Comparison of ENCODE assay signal across 9 cellular contexts in the genomic region with DNA sequence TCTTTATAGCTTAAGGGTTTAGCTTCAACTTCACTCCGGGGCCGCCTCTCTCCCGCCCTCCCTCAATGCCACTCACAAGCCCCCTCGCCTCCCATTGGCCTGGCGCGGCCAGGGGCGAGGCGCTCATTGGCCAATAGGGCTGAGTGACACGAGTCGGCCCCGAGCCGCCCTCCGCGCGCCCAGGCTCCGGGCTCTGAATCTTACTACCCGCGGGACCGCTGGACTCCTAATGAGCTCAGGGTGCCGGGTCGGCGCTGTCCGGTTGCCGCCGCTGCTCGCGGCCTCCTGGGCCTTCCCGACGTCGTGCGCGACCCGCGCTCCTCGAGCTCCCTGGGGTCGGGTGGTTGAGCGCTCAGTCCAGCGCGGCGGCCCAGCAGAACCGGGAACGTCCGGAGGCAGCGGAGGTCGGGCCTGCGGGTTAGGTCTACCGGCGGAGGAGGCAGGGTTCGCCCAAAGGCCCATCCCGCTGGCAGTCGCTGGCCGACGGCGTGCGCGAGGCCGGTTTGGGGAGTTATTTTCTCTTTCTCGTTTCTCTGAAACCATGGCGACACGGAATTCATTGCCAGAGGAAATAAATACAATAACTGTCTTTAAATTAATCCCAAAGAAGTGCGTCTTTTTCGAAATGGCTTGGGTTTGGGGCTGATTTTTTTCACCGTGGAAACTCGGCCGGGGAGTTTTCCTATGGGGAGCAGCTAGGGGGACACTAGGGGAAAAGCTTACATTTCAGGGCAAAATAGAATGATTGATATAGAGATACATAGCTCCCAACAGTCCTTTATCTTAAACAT. TPM values are rescaled to one million over a fixed set of nuclear protein-coding genes. Genes with fewer than 3 reads are reported as not detected.
DNase-seq lines count a peak whose midpoint lies in the region; ATAC-seq and TF ChIP-seq lines count a peak whose summit lies in the region.
"Had no signal": no experiment of that assay in that cellular context is flagged by ENCODE, and none has a peak within 500 bp of the region (broad histone marks: within the 10 kb centered on the region; RNA-seq: fewer than 3 reads in every experiment).

TSS of gene SIM1 (minus strand) at position 12 of the 791 bp plus-strand sequence. CDS start 1,453 bp downstream, outside the sequence.

- CTCF ChIA-PET in activated CD4-positive, alpha-beta T cell treated with anti-CD3 and anti-CD28 coated beads, Interleukin-2, amount 10 ng/mL, durations not matched to agents 7 days and 5 days (lab: Charles Lee), result interaction anchor here (1.9 to 3.5 kb wide), 2 partner anchors 9 to 17 kb away, joined by 6 to 20 read pairs; no protein-coding TSS in a partner anchor

- peaks cover 0 to 46% (median 14%) of the 10 kb centered on the region in 3 donors for H3K4me1 ChIP-seq in esophagus squamous epithelium

- TF ChIP-seq CTCF in fibroblast of villous mesenchyme (IDR thresholded peaks at IDR 0.05; ENCODE audit: insufficient read depth, low read depth, low read length) (no peak), esophagus squamous epithelium (IDR thresholded peaks at IDR 0.05) (no peak)

- peaks cover 43 to 100% (median 84%) of the 10 kb centered on the region in 4 donors for H3K27me3 ChIP-seq in esophagus squamous epithelium

- no peak for DNase-seq in activated CD4-positive, alpha-beta T cell treated with anti-CD3 and anti-CD28 coated beads, Interleukin-2, amount 10 ng/mL, durations not matched to agents 7 days and 5 days
- no peak for DNase-seq in activated CD4-positive, alpha-beta T cell treated with anti-CD3 and anti-CD28 coated beads, Interleukin-2, amount 50 U/mL, for 4 hours
- DNase-seq in SK-N-MC (ENCODE audit: low read depth, low spot score), result no peak
- DNase-seq in fibroblast of villous mesenchyme (ENCODE audit: low read depth), result peak; percentile 62
- peak; percentile 83 for DNase-seq in posterior vena cava (ENCODE audit: low spot score)
- no peak for DNase-seq in esophagus squamous epithelium (lab: John Stamatoyannopoulos, UW)
- no peak for DNase-seq in mesenteric fat pad (ENCODE audit: low spot score)
- DNase-seq: DND-41 had no signal

- H3K4me3 ChIP-seq in SK-N-MC (peak within 1 kb of the TSS; percentile 85), fibroblast of villous mesenchyme (ENCODE audit: low read depth, low read length) (peak within 1 kb of the TSS; percentile 44), esophagus squamous epithelium (peak within 1 kb of the TSS in 2 of 4 donors; percentile 34 to 48)

- ATAC-seq in HG03103 (IDR thresholded peaks at IDR 0.05; ENCODE audit: low read depth, unreplicated experiment), result peak; percentile 73

- H3K9me3 ChIP-seq in SK-N-MC (ENCODE audit: low read depth, low read length), result no peaks in the 10 kb centered on the region
- no peaks in the 10 kb centered on the region for H3K9me3 ChIP-seq in esophagus squamous epithelium

- TF ChIP-seq POLR2A in esophagus squamous epithelium (IDR thresholded peaks at IDR 0.05), result no peak

- H3K9ac ChIP-seq in SK-N-MC (ENCODE audit: insufficient read length), result peak within 1 kb of the TSS; percentile 67

- peaks cover 8% of the 10 kb centered on the region for H3K9me3 Mint-ChIP-seq in activated CD4-positive, alpha-beta T cell treated with anti-CD3 and anti-CD28 coated beads, Interleukin-2, amount 10 ng/mL, durations not matched to agents 7 days and 5 days

- no peak within 1 kb of the TSS for H3K27ac ChIP-seq in SK-N-MC
- no peak within 1 kb of the TSS for H3K27ac ChIP-seq in esophagus squamous epithelium

- H3K27me3 Mint-ChIP-seq in activated CD4-positive, alpha-beta T cell treated with anti-CD3 and anti-CD28 coated beads, Interleukin-2, amount 10 ng/mL, durations not matched to agents 7 days and 5 days, result peaks cover 86% of the 10 kb centered on the region

- H3K27ac Mint-ChIP-seq in activated CD4-positive, alpha-beta T cell treated with anti-CD3 and anti-CD28 coated beads, Interleukin-2, amount 10 ng/mL, durations not matched to agents 7 days and 5 days, result peak within 1 kb of the TSS; percentile 80

- H3K36me3 Mint-ChIP-seq in activated CD4-positive, alpha-beta T cell treated with anti-CD3 and anti-CD28 coated beads, Interleukin-2, amount 10 ng/mL, durations not matched to agents 7 days and 5 days (ENCODE audit: low read depth), result peaks cover 13% of the 10 kb centered on the region

- H3K4me3 Mint-ChIP-seq in activated CD4-positive, alpha-beta T cell treated with anti-CD3 and anti-CD28 coated beads, Interleukin-2, amount 10 ng/mL, durations not matched to agents 7 days and 5 days, result peak within 1 kb of the TSS; percentile 47

- intact Hi-C loops in posterior vena cava (cut with DNase I), result no loop called here
- intact Hi-C loops in esophagus squamous epithelium (cut with DNase I), result no loop called here

- H3K4me1 Mint-ChIP-seq in activated CD4-positive, alpha-beta T cell treated with anti-CD3 and anti-CD28 coated beads, Interleukin-2, amount 10 ng/mL, durations not matched to agents 7 days and 5 days, result peaks cover 20% of the 10 kb centered on the region

- H3K36me3 ChIP-seq in SK-N-MC (ENCODE audit: insufficient read depth, low read length) (no peaks in the 10 kb centered on the region), esophagus squamous epithelium (no peaks in the 10 kb centered on the region)

- WGBS in esophagus squamous epithelium, 2 donors, result 10 to 17% methylated on average over 13 to 18 of the region's 65 CpGs

- POLR2A ChIA-PET in activated CD4-positive, alpha-beta T cell treated with anti-CD3 and anti-CD28 coated beads, Interleukin-2, amount 10 ng/mL, durations not matched to agents 7 days and 5 days (lab: Charles Lee), result no interaction called here

RNA-seq across cellular contexts. Expression of gene SIM1, which starts in this region (rescaled TPM):
- not detected for total RNA-seq in activated CD4-positive, alpha-beta T cell treated with anti-CD3 and anti-CD28 coated beads, Interleukin-2, amount 10 ng/mL, durations not matched to agents 7 days and 5 days
- total RNA-seq in fibroblast of villous mesenchyme (not detected in 2 replicates), posterior vena cava (not detected), esophagus squamous epithelium (under 1 TPM in 1 of 4 donors, not detected in 3; under 0.01 TPM), mesenteric fat pad (not detected)

Comparison
In these comparisons a context has a peak if more than half of its experiments do, and no peak if none do; other contexts are left out.
1. Peak in DNase-seq and H3K4me3 ChIP-seq in fibroblast of villous mesenchyme; RNA of the gene not detected or under 1 TPM.
2. Peak in DNase-seq in posterior vena cava; RNA of the gene not detected or under 1 TPM.